10 cellular contexts compared by ENCODE assay signal in genomic region chr11:96279421-96280290, GRCh38.
DNase-seq lines count a peak whose midpoint lies in the region; ATAC-seq and TF ChIP-seq lines count a peak whose summit lies in the region.
"Had no signal": no experiment of that assay in that cellular context is flagged by ENCODE, and none has a peak within 500 bp of the region (broad histone marks: within the 10 kb centered on the region; RNA-seq: fewer than 3 reads in every experiment).

No MANE protein-coding gene starts in this region.

- TF ChIP-seq CTCF in colonic mucosa (IDR thresholded peaks at IDR 0.05) (no peak), MM.1S (IDR thresholded peaks at IDR 0.05; ENCODE audit: low read length) (no peak)

- H3K79me2 ChIP-seq in MM.1S (ENCODE audit: low read length) = peaks cover 81% of the 10 kb centered on the region

- intact Hi-C loops in colonic mucosa (cut with DNase I) = no loop called here

- ATAC-seq in GM19351 (IDR thresholded peaks at IDR 0.05; ENCODE audit: unreplicated experiment) = peak; percentile 36
- no peak for ATAC-seq in GM19467 (IDR thresholded peaks at IDR 0.05; ENCODE audit: unreplicated experiment)
- ATAC-seq: pancreas had no signal

- no peaks in the 10 kb centered on the region for H3K9me2 ChIP-seq in MM.1S (replicated peaks; ENCODE audit: insufficient read depth, low read length)

- H2AFZ ChIP-seq in MM.1S (ENCODE audit: low read length) = no peak overlapping the region

- peak overlapping the region in 1 of 2 donors; percentile 44 for H3K9ac ChIP-seq in colonic mucosa (ENCODE audit: low read depth in 2 of 2, low read length in 2 of 2)
- H3K9ac ChIP-seq in MM.1S (ENCODE audit: low read length) = no peak overlapping the region

- H3K27ac ChIP-seq in colonic mucosa (peak overlapping the region; percentile 39), MM.1S (ENCODE audit: low read length) (no peak overlapping the region)
- no peak overlapping the region for H3K27ac ChIP-seq in effector memory CD4-positive, alpha-beta T cell (ENCODE audit: insufficient read depth, low read length, poor library complexity, severe bottlenecking)
- H3K27ac ChIP-seq: cardiac muscle cell had no signal

- no peak overlapping the region for H3K4me3 ChIP-seq in colonic mucosa
- H3K4me3 ChIP-seq in skeletal muscle cell (ENCODE audit: low read depth, low read length) = no peak overlapping the region
- H3K4me3 ChIP-seq in effector memory CD4-positive, alpha-beta T cell (ENCODE audit: insufficient read depth, low read depth, low read length, poor library complexity, severe bottlenecking) = no peak overlapping the region
- H3K4me3 ChIP-seq in MM.1S (ENCODE audit: low read length) = no peak overlapping the region
- H3K4me3 ChIP-seq: cardiac muscle cell, pancreas had no signal

- no peaks in the 10 kb centered on the region for H3F3A ChIP-seq in MM.1S (ENCODE audit: insufficient read depth, low read length)

- H3K4me2 ChIP-seq in MM.1S (ENCODE audit: low read depth, low read length) = no peak overlapping the region

- 0 out of 2 replicates have a peak, but pooled peaks cover 3% of the 10 kb centered on the region for H4K20me1 ChIP-seq in MM.1S (ENCODE audit: insufficient read depth, low read length)

- no peaks in the 10 kb centered on the region for H3K36me3 ChIP-seq in colonic mucosa
- peaks cover 3% of the 10 kb centered on the region for H3K36me3 ChIP-seq in effector memory CD4-positive, alpha-beta T cell (ENCODE audit: control insufficient read depth, insufficient read depth, low read length)
- H3K36me3 ChIP-seq in MM.1S (replicated peaks; ENCODE audit: insufficient read depth, low read length) = no peaks in the 10 kb centered on the region
- H3K36me3 ChIP-seq: cardiac muscle cell, pancreas had no signal

- H3K27me3 ChIP-seq in colonic mucosa = no peaks in the 10 kb centered on the region
- H3K27me3 ChIP-seq in effector memory CD4-positive, alpha-beta T cell (replicated peaks; ENCODE audit: control insufficient read depth, insufficient read depth, low read length, poor library complexity, severe bottlenecking) = no peaks in the 10 kb centered on the region
- H3K27me3 ChIP-seq in MM.1S (replicated peaks; ENCODE audit: insufficient read depth, low read length) = no peaks in the 10 kb centered on the region
- H3K27me3 ChIP-seq: cardiac muscle cell, pancreas had no signal

- H3K9me3 ChIP-seq in colonic mucosa (no peaks in the 10 kb centered on the region), MM.1S (replicated peaks; ENCODE audit: insufficient read depth, low read length) (no peaks in the 10 kb centered on the region)
- no peaks in the 10 kb centered on the region for H3K9me3 ChIP-seq in effector memory CD4-positive, alpha-beta T cell (ENCODE audit: control insufficient read depth, low read length)
- H3K9me3 ChIP-seq: pancreas had no signal

- DNase-seq in NCI-H69 (lab: John Stamatoyannopoulos, UW) (peak; percentile 81), colonic mucosa (peak; percentile 46), skeletal muscle cell (ENCODE audit: low read depth) (peak; percentile 45), iPS-NIHi7 (ENCODE audit: extremely low spot score) (no peak), MM.1S (no peak)
- no peak for DNase-seq in effector memory CD4-positive, alpha-beta T cell
- DNase-seq: pancreas had no signal

- peaks cover 3% of the 10 kb centered on the region for H3K4me1 ChIP-seq in colonic mucosa
- H3K4me1 ChIP-seq in effector memory CD4-positive, alpha-beta T cell (ENCODE audit: control insufficient read depth, insufficient read depth, low read length, poor library complexity, severe bottlenecking) = peaks cover 6% of the 10 kb centered on the region
- H3K4me1 ChIP-seq in MM.1S (ENCODE audit: low read length) = peaks cover 17% of the 10 kb centered on the region

Comparison
In these comparisons a context has a peak if more than half of its experiments do, and no peak if none do; other contexts are left out.
1. DNase-seq: peak in NCI-H69 (single experiment), colonic mucosa (single experiment) and skeletal muscle cell (single experiment); none in iPS-NIHi7 (single experiment), effector memory CD4-positive, alpha-beta T cell (0 of 3) and MM.1S (single experiment).